ENCODE assay signal across 8 cellular contexts in the genomic region with DNA sequence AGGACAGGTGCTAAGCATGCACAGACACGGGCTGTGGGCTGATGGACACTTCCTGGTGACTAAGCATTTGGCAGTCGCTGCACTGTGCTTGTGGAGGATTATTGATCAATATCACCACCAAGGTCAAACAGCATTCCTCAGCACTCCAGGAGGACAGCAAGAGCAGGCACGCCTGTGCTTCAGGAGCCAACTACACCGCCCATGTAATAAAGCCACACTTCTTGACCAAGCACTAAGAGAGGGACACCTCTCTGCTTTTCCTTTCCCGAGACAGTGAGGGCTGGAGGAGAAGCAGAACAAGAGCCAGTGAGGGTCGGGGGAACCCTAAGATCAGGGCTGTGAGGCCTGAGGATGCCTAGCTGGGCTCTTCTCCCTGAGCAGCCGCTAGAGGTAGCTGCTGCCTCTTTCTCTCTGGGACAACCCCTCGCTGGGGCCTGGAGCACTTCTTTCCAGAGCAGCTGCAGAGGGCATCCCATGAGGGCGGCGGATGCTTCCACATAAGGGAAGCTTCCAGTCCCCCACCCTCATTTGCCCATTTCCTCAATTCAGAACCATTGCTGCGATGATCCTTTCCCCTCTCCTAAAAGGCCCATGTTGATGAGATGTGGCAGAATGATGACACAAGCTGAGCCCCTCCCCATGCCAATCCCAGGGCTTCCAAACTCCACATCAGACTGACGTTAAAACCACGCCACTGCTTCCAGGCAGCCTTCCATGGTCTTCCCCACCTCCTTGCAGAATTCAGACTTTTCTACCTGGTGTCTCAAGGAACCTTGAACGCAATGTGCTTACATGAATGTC. TPM values are rescaled to one million over a fixed set of nuclear protein-coding genes. Genes with fewer than 3 reads are reported as not detected.
A peak's percentile ranks its signal among the peaks of the same experiment; 100 is the strongest.
DNase-seq lines count a peak whose midpoint lies in the region; ATAC-seq, FAIRE-seq and TF ChIP-seq lines count a peak whose summit lies in the region.

No MANE protein-coding gene starts in this region.

- H3K9me3 ChIP-seq in hepatocyte (ENCODE audit: low read depth) (no peaks in the 10 kb centered on the region), small intestine (ENCODE audit: control insufficient read depth, low read depth) (no peaks in the 10 kb centered on the region)

- peak; percentile 29 to 49 for DNase-seq in AML-193 (lab: John Stamatoyannopoulos, UW)
- peak; percentile 48 for DNase-seq in NCI-H2227 (lab: John Stamatoyannopoulos, UW; ENCODE audit: unreplicated experiment)
- no peak for DNase-seq in astrocyte of the cerebellum (ENCODE audit: low read depth)
- DNase-seq in hepatocyte (ENCODE audit: low spot score) = peak; percentile 84
- DNase-seq in small intestine = peak; percentile 89
- DNase-seq in DMS79 treated with DMSO at 0.1 percent for 48 hours (lab: John Stamatoyannopoulos, UW) = no peak

- no peak overlapping the region for H2AFZ ChIP-seq in hepatocyte

- in situ Hi-C loops in astrocyte of the cerebellum (cut with HindIII; ENCODE audit: low sequenced_read_pairs) = loop anchor here (25.0 kb wide), 1 partner anchor 128 kb away; the partner anchor contains the start of gene AVPR1B

- no peaks in the 10 kb centered on the region for H3K9me2 ChIP-seq in hepatocyte (replicated peaks; ENCODE audit: insufficient read depth)

- H3K79me2 ChIP-seq in hepatocyte = no peaks in the 10 kb centered on the region

- no peaks in the 10 kb centered on the region for H3K36me3 ChIP-seq in hepatocyte (replicated peaks; ENCODE audit: insufficient read depth, low read depth)
- no peaks in the 10 kb centered on the region for H3K36me3 ChIP-seq in small intestine (ENCODE audit: control insufficient read depth in 2 of 2, insufficient read depth in 2 of 2, low read length in 2 of 2)

- no peaks in the 10 kb centered on the region for H4K20me1 ChIP-seq in hepatocyte (ENCODE audit: insufficient read depth, poor library complexity, severe bottlenecking)

- ATAC-seq in HG02610 (IDR thresholded peaks at IDR 0.05; ENCODE audit: unreplicated experiment) = no peak

- 39% methylated on average over 14 of the region's 14 CpGs for WGBS in hepatocyte (ENCODE audit: low lambda C conversion rate, missing lambda C conversion rate)
- 21 to 34% (median 30%) methylated on average over 13 to 14 of the region's 14 CpGs for WGBS in small intestine, 3 donors

- peak; percentile 92 for TF ChIP-seq CTCF in GM12875 (IDR thresholded peaks at IDR 0.05; ENCODE audit: borderline replicate concordance, insufficient read depth, low read depth, low read length)
- peak; percentile 96 for TF ChIP-seq CTCF in astrocyte of the cerebellum (IDR thresholded peaks at IDR 0.05; ENCODE audit: low read depth, low read length, missing control alignments)
- peak; percentile 82 for TF ChIP-seq CTCF in hepatocyte (IDR thresholded peaks at IDR 0.05; ENCODE audit: poor library complexity)

- H3K4me3 ChIP-seq in GM12875 (ENCODE audit: low read depth, low read length) (no peak overlapping the region), astrocyte of the cerebellum (ENCODE audit: low read depth, low read length) (no peak overlapping the region), hepatocyte (no peak overlapping the region), small intestine (ENCODE audit: low read depth in 1 of 2, low read length in 2 of 2) (no peak overlapping the region)

- FAIRE-seq in small intestine (lab: Jason Lieb, UNC) = no peak

- H3K4me1 ChIP-seq in hepatocyte (ENCODE audit: insufficient read depth) (no peaks in the 10 kb centered on the region), small intestine (ENCODE audit: control insufficient read depth in 2 of 2, insufficient read depth in 1 of 2, low read depth in 1 of 2, low read length in 1 of 2) (no peaks in the 10 kb centered on the region)

- no peaks in the 10 kb centered on the region for H3K27me3 ChIP-seq in hepatocyte
- H3K27me3 ChIP-seq in small intestine (ENCODE audit: control insufficient read depth in 2 of 2, insufficient read depth in 2 of 2, low read length in 2 of 2) = no peaks in the 10 kb centered on the region

- H3K27ac ChIP-seq in hepatocyte (peak overlapping the region; percentile 62), small intestine (ENCODE audit: low read depth in 1 of 2, low read length in 1 of 2) (peak overlapping the region; percentile 11 to 33)

- peak overlapping the region; percentile 34 for H3K4me2 ChIP-seq in hepatocyte

RNA-seq across cellular contexts. Expression of gene RAB7B, which starts 19.1 kb away (rescaled TPM):
- total RNA-seq in hepatocyte = 3.9 and 4.5 TPM in 2 replicates
- polyA plus RNA-seq in hepatocyte (16.6 and 22.6 TPM in 2 replicates), small intestine (1 to 10 TPM in 1 of 3 donors, under 1 TPM in 2; 0.45 to 1.1 (median 0.70) TPM)

RNA-seq across cellular contexts. Expression of gene CTSE, which starts 39.6 kb away (rescaled TPM):
- 65.9 and 66.4 TPM in 2 replicates for total RNA-seq in hepatocyte
- polyA plus RNA-seq in hepatocyte = 66.7 and 86.0 TPM in 2 replicates
- 100 to 1,000 TPM in 2 of 3 donors, 10 to 100 TPM in 1; 15.6 to 216 (median 209) TPM for polyA plus RNA-seq in small intestine

RNA-seq across cellular contexts. Expression of gene SLC26A9, which starts 40.9 kb away (rescaled TPM):
- total RNA-seq in hepatocyte = 0.13 and 0.44 TPM in 2 replicates
- polyA plus RNA-seq in hepatocyte = 0.63 and 2.4 TPM in 2 replicates
- under 1 TPM; 0.03 to 0.81 (median 0.22) TPM for polyA plus RNA-seq in small intestine

Comparison
In these comparisons a context has a peak if more than half of its experiments do, and no peak if none do; other contexts are left out.
1. DNase-seq: peak in AML-193 (2 of 2), NCI-H2227 (single experiment), hepatocyte (single experiment) and small intestine (single experiment); none in astrocyte of the cerebellum (single experiment) and DMS79 treated with DMSO at 0.1 percent for 48 hours (single experiment).
2. Peak in every context shown above with its lines, with median percentiles within 50 percentile points of each other: CTCF ChIP-seq.